Comparison of ENCODE assay signal across 8 cellular contexts in the genomic region with DNA sequence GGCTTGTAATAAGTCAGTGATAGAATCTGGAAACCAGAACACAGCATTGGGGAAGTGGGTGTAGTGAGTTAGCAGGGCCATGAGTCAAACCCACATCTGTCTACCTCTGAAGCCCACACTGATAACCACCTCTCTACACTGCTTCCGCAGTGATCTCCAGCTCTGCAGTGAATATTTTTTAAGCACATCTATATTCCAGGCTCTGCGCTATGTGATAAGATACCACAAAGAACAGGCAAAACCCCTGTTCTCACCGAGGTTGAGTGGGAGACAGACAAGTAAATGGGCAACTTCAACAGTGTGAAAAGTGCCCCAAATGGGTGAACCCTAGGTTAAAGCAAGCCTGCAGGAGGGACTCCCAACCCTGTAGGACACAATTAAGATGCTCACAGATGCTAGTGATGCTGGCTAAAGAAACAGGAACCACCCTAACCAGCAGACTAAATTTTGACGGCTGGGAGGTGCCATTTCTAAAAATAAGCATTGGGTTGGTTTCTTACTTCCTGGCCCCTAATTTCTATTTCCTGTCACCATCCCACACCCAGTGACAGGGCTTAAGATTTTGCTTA.
A peak's percentile ranks its signal among the peaks of the same experiment; 100 is the strongest.
DNase-seq lines count a peak whose midpoint lies in the region; ATAC-seq and TF ChIP-seq lines count a peak whose summit lies in the region.

No MANE protein-coding gene starts in this region.

- peaks cover 0 to 34% (median 0%) of the 10 kb centered on the region in 12 donors for H3K4me1 ChIP-seq in heart left ventricle

- H3K27ac ChIP-seq in SU-DHL-6 (ENCODE audit: low read depth, low read length) (peak overlapping the region; percentile 99), heart left ventricle (peak overlapping the region in 1 of 12 donors; percentile 17)

- peaks cover 67 to 83% (median 77%) of the 10 kb centered on the region in 3 donors for H3K4me1 Mint-ChIP-seq in naive B cell

- no peaks in the 10 kb centered on the region for H3K27me3 Mint-ChIP-seq in naive B cell

- H4K20me1 ChIP-seq in SU-DHL-6 (ENCODE audit: low read depth, low read length) = no peaks in the 10 kb centered on the region

- peaks cover 5% of the 10 kb centered on the region for H3K36me3 ChIP-seq in SU-DHL-6 (ENCODE audit: low read length)
- no peaks in the 10 kb centered on the region for H3K36me3 ChIP-seq in heart left ventricle

- H3K27ac Mint-ChIP-seq in naive B cell = peak overlapping the region; percentile 67 to 99 (median 96)

- peaks cover 14 to 23% of the 10 kb centered on the region in 2 donors for H3K36me3 Mint-ChIP-seq in naive B cell

- TF ChIP-seq CTCF in SU-DHL-6 (IDR thresholded peaks at IDR 0.05; ENCODE audit: insufficient read depth, low read length, poor library complexity, severe bottlenecking) (no peak), heart left ventricle (IDR thresholded peaks at IDR 0.05) (no peak)

- ATAC-seq in GM18909 (IDR thresholded peaks at IDR 0.05; ENCODE audit: poor library complexity, unreplicated experiment) = peak; percentile 70
- ATAC-seq in HG03025 (IDR thresholded peaks at IDR 0.05; ENCODE audit: low FRiP score, unreplicated experiment) = peak; percentile 66
- ATAC-seq in naive B cell (ENCODE audit: low read depth in 2 of 2) = peak; percentile 80 to 81
- no peak for ATAC-seq in heart left ventricle

- H3F3A ChIP-seq in SU-DHL-6 (ENCODE audit: insufficient read depth) = peaks cover 61% of the 10 kb centered on the region

- WGBS in heart left ventricle, 4 donors = 45 to 56% (median 48%) methylated on average over 4 of the region's 4 CpGs

- peaks cover 4 to 29% (median 21%) of the 10 kb centered on the region in 7 donors for H3K9me3 Mint-ChIP-seq in naive B cell

- H3K79me2 ChIP-seq in SU-DHL-6 (ENCODE audit: insufficient read depth, low read length) = no peaks in the 10 kb centered on the region

- H3K4me3 ChIP-seq in SU-DHL-6 (ENCODE audit: insufficient read depth, low read length, poor library complexity, severe bottlenecking) (peak overlapping the region; percentile 40), heart left ventricle (no peak overlapping the region)

- H3K9me3 ChIP-seq in SU-DHL-6 (ENCODE audit: insufficient read depth, low read length) = peaks cover 6% of the 10 kb centered on the region; the same call in 1 of the 2 replicates
- H3K9me3 ChIP-seq in heart left ventricle = peaks cover 0 to 11% (median 0%) of the 10 kb centered on the region in 12 donors

- H3K27me3 ChIP-seq in SU-DHL-6 (ENCODE audit: low read length) (no peaks in the 10 kb centered on the region), heart left ventricle (no peaks in the 10 kb centered on the region)

- DNase-seq in naive B cell = peak; percentile 76
- no peak for DNase-seq in heart left ventricle
- no peak for DNase-seq in COLO829 (ENCODE audit: low spot score)
- no peak for DNase-seq in occipital lobe (lab: John Stamatoyannopoulos, UW)
- DNase-seq in RKO (ENCODE audit: low spot score) = no peak

- H3K9me2 ChIP-seq in SU-DHL-6 (replicated peaks; ENCODE audit: insufficient read depth, low read length) = no peaks in the 10 kb centered on the region

- no peak overlapping the region for H2AFZ ChIP-seq in SU-DHL-6 (ENCODE audit: low read depth, low read length, severe bottlenecking)

- intact Hi-C loops in heart left ventricle (cut with DNase I) = loop anchor here in 4 of 10 donors (2.0 to 5.0 kb wide), 3 partner anchors 98 to 428 kb away; no protein-coding TSS in a partner anchor

- H3K9ac ChIP-seq in SU-DHL-6 (ENCODE audit: low read length) = peak overlapping the region; percentile 62

- TF ChIP-seq POLR2A in heart left ventricle (IDR thresholded peaks at IDR 0.05) = no peak

- peak overlapping the region; percentile 88 for H3K4me2 ChIP-seq in SU-DHL-6 (ENCODE audit: low read depth, low read length, poor library complexity, severe bottlenecking)

- H3K4me3 Mint-ChIP-seq in naive B cell = peak overlapping the region; percentile 44 to 90 (median 84)

Comparison
In these comparisons a context has a peak if more than half of its experiments do, and no peak if none do; other contexts are left out.
1. ATAC-seq: peak in GM18909 (single experiment), HG03025 (single experiment) and naive B cell (2 of 2); none in heart left ventricle (0 of 4).